Comparison of ENCODE assay signal across 43 cellular contexts in genomic region chr7:144000020-144000419, GRCh38. TPM values are rescaled to one million over a fixed set of nuclear protein-coding genes. Genes with fewer than 3 reads are reported as not detected.
"Had no signal": no experiment of that assay in that cellular context is flagged by ENCODE, and none has a peak within 500 bp of the region (broad histone marks: within the 10 kb centered on the region; RNA-seq: fewer than 3 reads in every experiment).

TSS of gene OR6B1 (plus strand) at chr7:144000320. CDS start at chr7:144003997, 3,677 bp downstream.

- H3K36me3 Mint-ChIP-seq: activated naive CD4-positive, alpha-beta T cell treated with anti-CD3 and anti-CD28 coated beads, Interleukin-2, amount 10 ng/mL, durations not matched to agents 7 days and 5 days; activated naive CD4-positive, alpha-beta T cell treated with anti-CD3 and anti-CD28 coated beads, Interleukin-2, amount 50 U/mL, for 24 hours; activated naive CD4-positive, alpha-beta T cell treated with anti-CD3 and anti-CD28 coated beads, Interleukin-2, amount 50 U/mL, for 72 hours; activated naive CD8-positive, alpha-beta T cell; activated naive CD8-positive, alpha-beta T cell treated with anti-CD3 and anti-CD28 coated beads for 36 hours; activated naive CD8-positive, alpha-beta T cell treated with anti-CD3 and anti-CD28 coated beads, Interleukin-2, amount 10 ng/mL, durations not matched to agents 7 days and 5 days; brain had no signal

- H3K4me1 Mint-ChIP-seq: activated naive CD4-positive, alpha-beta T cell treated with anti-CD3 and anti-CD28 coated beads, Interleukin-2, amount 10 ng/mL, durations not matched to agents 7 days and 5 days; activated naive CD4-positive, alpha-beta T cell treated with anti-CD3 and anti-CD28 coated beads, Interleukin-2, amount 50 U/mL, for 24 hours; activated naive CD8-positive, alpha-beta T cell treated with anti-CD3 and anti-CD28 coated beads for 36 hours; activated naive CD8-positive, alpha-beta T cell treated with anti-CD3 and anti-CD28 coated beads, Interleukin-2, amount 10 ng/mL, durations not matched to agents 7 days and 5 days; activated naive CD8-positive, alpha-beta T cell treated with anti-CD3 and anti-CD28 coated beads, Interleukin-2, amount 50 U/mL, for 24 hours; activated T-helper 17 cell treated with anti-CD3 and anti-CD28 coated beads, Interleukin-2, amount 50 U/mL, for 72 hours; brain; central memory CD8-positive, alpha-beta T cell had no signal

- H3K4me3 ChIP-seq: adrenal gland, ascending aorta, body of pancreas, breast epithelium, cardiac muscle cell had no signal

- H3K27ac ChIP-seq: adrenal gland, ascending aorta, body of pancreas, brain microvascular endothelial cell, breast epithelium, cardiac muscle cell had no signal

- H3K9me3 ChIP-seq: adrenal gland, ascending aorta, body of pancreas, breast epithelium had no signal

- H3K27me3 ChIP-seq: adrenal gland, ascending aorta, body of pancreas, brain microvascular endothelial cell, breast epithelium, cardiac muscle cell had no signal

- H3K9me3 Mint-ChIP-seq: activated naive CD4-positive, alpha-beta T cell treated with anti-CD3 and anti-CD28 coated beads for 36 hours; activated naive CD4-positive, alpha-beta T cell treated with anti-CD3 and anti-CD28 coated beads, Interleukin-2, amount 10 ng/mL, durations not matched to agents 7 days and 5 days; activated naive CD4-positive, alpha-beta T cell treated with anti-CD3 and anti-CD28 coated beads, Interleukin-2, amount 50 U/mL, for 24 hours; activated naive CD4-positive, alpha-beta T cell treated with anti-CD3 and anti-CD28 coated beads, Interleukin-2, amount 50 U/mL, for 72 hours; activated naive CD8-positive, alpha-beta T cell treated with anti-CD3 and anti-CD28 coated beads for 36 hours; activated naive CD8-positive, alpha-beta T cell treated with anti-CD3 and anti-CD28 coated beads, Interleukin-2, amount 10 ng/mL, durations not matched to agents 7 days and 5 days; activated naive CD8-positive, alpha-beta T cell treated with anti-CD3 and anti-CD28 coated beads, Interleukin-2, amount 50 U/mL, for 24 hours; activated T-cell treated with anti-CD3 and anti-CD28 coated beads, Interleukin-2, amount 50 U/mL, for 24 hours; activated T-cell treated with anti-CD3 and anti-CD28 coated beads, Interleukin-2, amount 50 U/mL, for 4 hours; activated T-cell treated with anti-CD3 and anti-CD28 coated beads, Interleukin-2, amount 50 U/mL, for 72 hours; activated T-helper 1 cell treated with anti-CD3 and anti-CD28 coated beads, Interleukin-12 subunit alpha, Interleukin-12 subunit beta, Interleukin-2, Interleukin-4 antibody, amounts not matched to agents 30 ng/mL and 10 ng/mL and 1 ng/mL, durations not matched to agents 14 hours and 24 hours and 36 hours; activated T-helper 17 cell treated with anti-CD3 and anti-CD28 coated beads, Interleukin-2, amount 50 U/mL, for 72 hours; activated T-helper 2 cell treated with anti-CD3 and anti-CD28 coated beads, Interferon-gamma antibody, Interleukin-2, Interleukin-4, amounts not matched to agents 10 μg/mL and 5 μg/mL and 100 μg/mL, durations not matched to agents 14 hours and 24 hours and 36 hours; brain; central memory CD8-positive, alpha-beta T cell had no signal

- H3K4me3 Mint-ChIP-seq: activated naive CD4-positive, alpha-beta T cell treated with anti-CD3 and anti-CD28 coated beads for 36 hours; activated naive CD4-positive, alpha-beta T cell treated with anti-CD3 and anti-CD28 coated beads, Interleukin-2, amount 10 ng/mL, durations not matched to agents 7 days and 5 days; activated naive CD4-positive, alpha-beta T cell treated with anti-CD3 and anti-CD28 coated beads, Interleukin-2, amount 50 U/mL, for 24 hours; activated naive CD8-positive, alpha-beta T cell; activated naive CD8-positive, alpha-beta T cell treated with anti-CD3 and anti-CD28 coated beads for 36 hours; activated naive CD8-positive, alpha-beta T cell treated with anti-CD3 and anti-CD28 coated beads, Interleukin-2, amount 10 ng/mL, durations not matched to agents 7 days and 5 days; activated naive CD8-positive, alpha-beta T cell treated with anti-CD3 and anti-CD28 coated beads, Interleukin-2, amount 50 U/mL, for 24 hours; activated T-cell treated with anti-CD3 and anti-CD28 coated beads, Interleukin-2, amount 50 U/mL, for 24 hours; activated T-cell treated with anti-CD3 and anti-CD28 coated beads, Interleukin-2, amount 50 U/mL, for 4 hours; activated T-cell treated with anti-CD3 and anti-CD28 coated beads, Interleukin-2, amount 50 U/mL, for 72 hours; activated T-helper 1 cell treated with anti-CD3 and anti-CD28 coated beads, Interleukin-12 subunit alpha, Interleukin-12 subunit beta, Interleukin-2, Interleukin-4 antibody, amounts not matched to agents 30 ng/mL and 10 ng/mL and 1 ng/mL, durations not matched to agents 14 hours and 24 hours and 36 hours; activated T-helper 17 cell treated with anti-CD3 and anti-CD28 coated beads, Interleukin-2, amount 50 U/mL, for 72 hours; brain; central memory CD8-positive, alpha-beta T cell had no signal

- H3K27me3 Mint-ChIP-seq: activated naive CD4-positive, alpha-beta T cell treated with anti-CD3 and anti-CD28 coated beads, Interleukin-2, amount 10 ng/mL, durations not matched to agents 7 days and 5 days; activated naive CD8-positive, alpha-beta T cell; activated naive CD8-positive, alpha-beta T cell treated with anti-CD3 and anti-CD28 coated beads for 36 hours; brain had no signal

- H3K36me3 ChIP-seq: adrenal gland, ascending aorta, brain microvascular endothelial cell, breast epithelium, cardiac muscle cell had no signal

- H3K27ac Mint-ChIP-seq: activated naive CD4-positive, alpha-beta T cell treated with anti-CD3 and anti-CD28 coated beads for 36 hours; activated naive CD4-positive, alpha-beta T cell treated with anti-CD3 and anti-CD28 coated beads, Interleukin-2, amount 10 ng/mL, durations not matched to agents 7 days and 5 days; activated naive CD4-positive, alpha-beta T cell treated with anti-CD3 and anti-CD28 coated beads, Interleukin-2, amount 50 U/mL, for 24 hours; activated naive CD4-positive, alpha-beta T cell treated with anti-CD3 and anti-CD28 coated beads, Interleukin-2, amount 50 U/mL, for 72 hours; activated naive CD8-positive, alpha-beta T cell; activated naive CD8-positive, alpha-beta T cell treated with anti-CD3 and anti-CD28 coated beads for 36 hours; activated naive CD8-positive, alpha-beta T cell treated with anti-CD3 and anti-CD28 coated beads, Interleukin-2, amount 10 ng/mL, durations not matched to agents 7 days and 5 days; activated naive CD8-positive, alpha-beta T cell treated with anti-CD3 and anti-CD28 coated beads, Interleukin-2, amount 50 U/mL, for 24 hours; activated T-cell treated with anti-CD3 and anti-CD28 coated beads, Interleukin-2, amount 50 U/mL, for 24 hours; activated T-cell treated with anti-CD3 and anti-CD28 coated beads, Interleukin-2, amount 50 U/mL, for 72 hours; activated T-helper 1 cell treated with anti-CD3 and anti-CD28 coated beads, Interleukin-12 subunit alpha, Interleukin-12 subunit beta, Interleukin-2, Interleukin-4 antibody, amounts not matched to agents 30 ng/mL and 10 ng/mL and 1 ng/mL, durations not matched to agents 14 hours and 24 hours and 36 hours; activated T-helper 17 cell treated with anti-CD3 and anti-CD28 coated beads, Interleukin-2, amount 50 U/mL, for 72 hours; activated T-helper 2 cell treated with anti-CD3 and anti-CD28 coated beads, Interferon-gamma antibody, Interleukin-2, Interleukin-4, amounts not matched to agents 10 μg/mL and 5 μg/mL and 100 μg/mL, durations not matched to agents 14 hours and 24 hours and 36 hours; brain had no signal

- H3K4me1 ChIP-seq: adrenal gland, ascending aorta, breast epithelium had no signal

- DNase-seq: activated effector memory CD4-positive, alpha-beta T cell treated with anti-CD3 and anti-CD28 coated beads, Interleukin-2, amount 50 U/mL, for 16 hours; activated effector memory CD4-positive, alpha-beta T cell treated with Interleukin-2 at 50 U/mL for 16 hours; activated gamma-delta T cell; activated gamma-delta T cell treated with Interleukin-2 at 50 U/mL for 16 hours; activated naive CD4-positive, alpha-beta T cell; activated naive CD4-positive, alpha-beta T cell treated with anti-CD3 and anti-CD28 coated beads for 36 hours; activated naive CD4-positive, alpha-beta T cell treated with anti-CD3 and anti-CD28 coated beads, Interleukin-2, amount 10 ng/mL, durations not matched to agents 7 days and 5 days; activated naive CD4-positive, alpha-beta T cell treated with anti-CD3 and anti-CD28 coated beads, Interleukin-2, amount 50 U/mL, for 16 hours; activated naive CD4-positive, alpha-beta T cell treated with Interleukin-2 at 50 U/mL for 16 hours; activated naive CD8-positive, alpha-beta T cell treated with anti-CD3 and anti-CD28 coated beads for 36 hours; activated naive CD8-positive, alpha-beta T cell treated with anti-CD3 and anti-CD28 coated beads, Interleukin-2, amount 10 ng/mL, durations not matched to agents 7 days and 5 days; activated naive CD8-positive, alpha-beta T cell treated with anti-CD3 and anti-CD28 coated beads, Interleukin-2, amount 50 U/mL, for 24 hours; activated T-cell treated with anti-CD3 and anti-CD28 coated beads, Interleukin-2, amount 50 U/mL, for 1 hour; activated T-cell treated with anti-CD3 and anti-CD28 coated beads, Interleukin-2, amount 50 U/mL, for 24 hours; activated T-cell treated with anti-CD3 and anti-CD28 coated beads, Interleukin-2, amount 50 U/mL, for 4 hours; activated T-cell treated with anti-CD3 and anti-CD28 coated beads, Interleukin-2, amount 50 U/mL, for 48 hours; activated T-cell treated with anti-CD3 and anti-CD28 coated beads, Interleukin-2, amount 50 U/mL, for 72 hours; adrenal gland; amniotic stem cell; amygdala; anterior cingulate cortex; aorta; body of pancreas; brain microvascular endothelial cell; caudate nucleus; central memory CD4-positive, alpha-beta T cell; cerebellar nuclear complex had no signal

RNA-seq across cellular contexts. Expression of gene OR6B1, which starts in this region (rescaled TPM):
- total RNA-seq: activated naive CD4-positive, alpha-beta T cell treated with anti-CD3 and anti-CD28 coated beads for 36 hours; activated naive CD4-positive, alpha-beta T cell treated with anti-CD3 and anti-CD28 coated beads, Interleukin-2, amount 50 U/mL, for 72 hours; activated naive CD8-positive, alpha-beta T cell treated with anti-CD3 and anti-CD28 coated beads for 36 hours; activated naive CD8-positive, alpha-beta T cell treated with anti-CD3 and anti-CD28 coated beads, Interleukin-2, amount 10 ng/mL, durations not matched to agents 7 days and 5 days; activated T-cell treated with anti-CD3 and anti-CD28 coated beads, Interleukin-2, amount 50 U/mL, for 4 hours; activated T-cell treated with anti-CD3 and anti-CD28 coated beads, Interleukin-2, amount 50 U/mL, for 72 hours; activated T-helper 1 cell treated with anti-CD3 and anti-CD28 coated beads, Interleukin-12 subunit alpha, Interleukin-12 subunit beta, Interleukin-2, Interleukin-4 antibody, amounts not matched to agents 30 ng/mL and 10 ng/mL and 1 ng/mL, durations not matched to agents 14 hours and 24 hours and 36 hours; activated T-helper 17 cell treated with anti-CD3 and anti-CD28 coated beads, Interleukin-2, amount 50 U/mL, for 72 hours; activated T-helper 2 cell treated with anti-CD3 and anti-CD28 coated beads, Interferon-gamma antibody, Interleukin-2, Interleukin-4, amounts not matched to agents 10 μg/mL and 5 μg/mL and 100 μg/mL, durations not matched to agents 14 hours and 24 hours and 36 hours; adrenal gland; aorta; ascending aorta; astrocyte; body of pancreas; breast epithelium; bronchial epithelial cell; cardiac muscle cell; cardiac septum; cerebellum; chondrocyte had no signal
- polyA plus RNA-seq: aorta, cardiac muscle cell had no signal
